Comparison of ENCODE assay signal across 13 cellular contexts in the genomic region with DNA sequence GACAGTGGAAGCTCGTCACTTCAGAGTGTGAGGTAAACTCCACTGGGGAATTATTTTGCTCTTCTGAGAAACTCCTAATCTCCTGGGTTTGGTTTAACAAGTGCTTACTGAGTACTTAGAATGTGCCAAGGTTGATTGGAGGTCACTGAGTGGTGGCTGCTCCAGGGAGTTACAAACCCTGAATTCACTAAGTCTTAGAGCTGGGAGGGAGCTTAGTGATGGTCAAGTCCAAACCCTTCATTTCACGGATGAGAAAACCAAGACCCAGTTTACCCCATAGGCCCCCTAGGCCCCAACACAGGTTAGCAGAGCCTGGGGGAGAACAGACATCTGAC. TPM values are rescaled to one million over a fixed set of nuclear protein-coding genes. Genes with fewer than 3 reads are reported as not detected.
DNase-seq lines count a peak whose midpoint lies in the region; ATAC-seq and TF ChIP-seq lines count a peak whose summit lies in the region.
"Had no signal": no experiment of that assay in that cellular context is flagged by ENCODE, and none has a peak within 500 bp of the region (broad histone marks: within the 10 kb centered on the region; RNA-seq: fewer than 3 reads in every experiment).

No MANE protein-coding gene starts in this region.

- H3K9me3 ChIP-seq in CD4-positive, alpha-beta memory T cell (ENCODE audit: control insufficient read depth in 1 of 2, low read length in 2 of 2), result no peaks in the 10 kb centered on the region
- H3K9me3 ChIP-seq in lower lobe of right lung, result no peaks in the 10 kb centered on the region
- no peaks in the 10 kb centered on the region for H3K9me3 ChIP-seq in adrenal gland (replicated peaks in 1 of 3)
- H3K9me3 ChIP-seq in vagina, result no peaks in the 10 kb centered on the region
- H3K9me3 ChIP-seq: sigmoid colon, thoracic aorta had no signal

- peak overlapping the region; percentile 57 for H3K27ac ChIP-seq in CD4-positive, alpha-beta memory T cell (ENCODE audit: low read depth, low read length)
- peak overlapping the region; percentile 62 for H3K27ac ChIP-seq in lower lobe of right lung
- no peak overlapping the region for H3K27ac ChIP-seq in adrenal gland
- H3K27ac ChIP-seq in vagina, result no peak overlapping the region
- H3K27ac ChIP-seq: foreskin keratinocyte, PC-9, sigmoid colon, thoracic aorta had no signal

- peaks cover 0 to 5% (median 0%) of the 10 kb centered on the region in 8 donors for H3K9me3 Mint-ChIP-seq in CD4-positive, alpha-beta memory T cell
- H3K9me3 Mint-ChIP-seq in T-cell, result no peaks in the 10 kb centered on the region

- CTCF ChIA-PET in CD4-positive, alpha-beta memory T cell (lab: Charles Lee; ENCODE audit: partially characterized antibody), result interaction anchor here (0.7 to 2.8 kb wide), 5 partner anchors 23 to 241 kb away, joined by 3 to 26 read pairs (median 4); no protein-coding TSS in a partner anchor
- CTCF ChIA-PET in T-cell (lab: Charles Lee), result interaction anchor here (0.5 to 1.3 kb wide), 3 partner anchors 41 to 467 kb away, joined by 3 to 8 read pairs (median 6); no protein-coding TSS in a partner anchor

- H3K4me1 ChIP-seq in CD4-positive, alpha-beta memory T cell (ENCODE audit: insufficient read depth, low read length), result peaks cover 26% of the 10 kb centered on the region
- peaks cover 19% of the 10 kb centered on the region for H3K4me1 ChIP-seq in lower lobe of right lung
- H3K4me1 ChIP-seq in adrenal gland (replicated peaks in 1 of 2), result no peaks in the 10 kb centered on the region
- H3K4me1 ChIP-seq in vagina, result no peaks in the 10 kb centered on the region
- H3K4me1 ChIP-seq: foreskin keratinocyte, sigmoid colon had no signal

- H3K36me3 ChIP-seq in CD4-positive, alpha-beta memory T cell (ENCODE audit: insufficient read depth, low read length), result no peaks in the 10 kb centered on the region
- H3K36me3 ChIP-seq in lower lobe of right lung (no peaks in the 10 kb centered on the region), adrenal gland (replicated peaks in 1 of 2) (no peaks in the 10 kb centered on the region), vagina (no peaks in the 10 kb centered on the region)
- H3K36me3 ChIP-seq: sigmoid colon, thoracic aorta had no signal

- POLR2A ChIA-PET in CD4-positive, alpha-beta memory T cell (lab: Charles Lee; ENCODE audit: partially characterized antibody), result interaction anchor here (0.6 to 1.7 kb wide), 7 partner anchors 24 to 463 kb away, joined by 3 to 9 read pairs (median 4); a partner anchor contains a TSS
- POLR2A ChIA-PET in T-cell (lab: Charles Lee), result no interaction called here

- H3K4me3 Mint-ChIP-seq in CD4-positive, alpha-beta memory T cell, result peak overlapping the region; percentile 9 to 88 (median 78)
- H3K4me3 Mint-ChIP-seq in T-cell, result peak overlapping the region in 2 of 3 donors; percentile 13 to 57

- no peaks in the 10 kb centered on the region for H3K27me3 ChIP-seq in CD4-positive, alpha-beta memory T cell (ENCODE audit: insufficient read depth, low read length)
- H3K27me3 ChIP-seq in lower lobe of right lung (ENCODE audit: low read depth) (no peaks in the 10 kb centered on the region), adrenal gland (no peaks in the 10 kb centered on the region), vagina (no peaks in the 10 kb centered on the region)
- H3K27me3 ChIP-seq: sigmoid colon had no signal

- peak overlapping the region; percentile 89 to 99 (median 93) for H3K27ac Mint-ChIP-seq in CD4-positive, alpha-beta memory T cell
- peak overlapping the region; percentile 96 to 97 for H3K27ac Mint-ChIP-seq in T-cell

- intact Hi-C loops in CD4-positive, alpha-beta memory T cell (cut with micrococcal nuclease), result no loop called here
- intact Hi-C loops in lower lobe of right lung (cut with DNase I) (no loop called here), adrenal gland (cut with DNase I) (no loop called here), vagina (cut with DNase I) (no loop called here)

- H3K4me1 Mint-ChIP-seq in CD4-positive, alpha-beta memory T cell, result peaks cover 16 to 38% (median 28%) of the 10 kb centered on the region in 4 donors
- peaks cover 21 to 28% (median 22%) of the 10 kb centered on the region in 3 donors for H3K4me1 Mint-ChIP-seq in T-cell

- WGBS in adrenal gland, 4 donors, result 79 to 89% (median 83%) methylated on average over 2 of the region's 2 CpGs

- TF ChIP-seq POLR2A in adrenal gland (IDR thresholded peaks at IDR 0.05) (no peak), vagina (IDR thresholded peaks at IDR 0.05) (no peak)

- H3K36me3 Mint-ChIP-seq in CD4-positive, alpha-beta memory T cell, result peaks cover 9 to 17% of the 10 kb centered on the region in 2 donors
- H3K36me3 Mint-ChIP-seq in T-cell, result peaks cover 13% of the 10 kb centered on the region

- H3K27me3 Mint-ChIP-seq in CD4-positive, alpha-beta memory T cell, result no peaks in the 10 kb centered on the region
- H3K27me3 Mint-ChIP-seq in T-cell, result no peaks in the 10 kb centered on the region

- ATAC-seq in GM19324 (IDR thresholded peaks at IDR 0.05; ENCODE audit: low FRiP score, unreplicated experiment), result peak; percentile 10
- ATAC-seq in T-cell (replicated peaks in 1 of 4), result no peak
- peak; percentile 41 to 50 for ATAC-seq in lower lobe of right lung
- ATAC-seq: foreskin keratinocyte had no signal

- DNase-seq in CD4-positive, alpha-beta memory T cell, result no peak
- no peak for DNase-seq in T-cell
- DNase-seq in lower lobe of right lung, result no peak
- no peak for DNase-seq in AML-193 (lab: John Stamatoyannopoulos, UW)
- DNase-seq in Kasumi-1 (lab: John Stamatoyannopoulos, UW), result no peak
- no peak for DNase-seq in adrenal gland
- DNase-seq in vagina (ENCODE audit: extremely low spot score in 2 of 2), result no peak
- DNase-seq: foreskin keratinocyte, MV-4-11, PC-9, sigmoid colon had no signal

- TF ChIP-seq CTCF in lower lobe of right lung (IDR thresholded peaks at IDR 0.05), result no peak
- TF ChIP-seq CTCF in adrenal gland (IDR thresholded peaks at IDR 0.05), result no peak
- TF ChIP-seq CTCF in vagina (IDR thresholded peaks at IDR 0.05), result no peak

- peak overlapping the region in 1 of 2 donors; percentile 21 for H3K4me3 ChIP-seq in CD4-positive, alpha-beta memory T cell (ENCODE audit: low read length in 2 of 2)
- H3K4me3 ChIP-seq in lower lobe of right lung (no peak overlapping the region), adrenal gland (no peak overlapping the region), vagina (no peak overlapping the region)
- H3K4me3 ChIP-seq: PC-9, sigmoid colon, thoracic aorta had no signal

RNA-seq across cellular contexts. Expression of a gene that starts 52.0 kb away (rescaled TPM):
- total RNA-seq in CD4-positive, alpha-beta memory T cell, result 10 to 100 TPM; 10.9 to 11.5 TPM
- polyA plus RNA-seq in CD4-positive, alpha-beta memory T cell, result 1 to 10 TPM in 1 of 2 donors, under 1 TPM in 1; 0.25 to 3.4 TPM
- total RNA-seq in T-cell (10 to 100 TPM; 10.1 to 19.3 (median 14.6) TPM), lower lobe of right lung (4.2 TPM), adrenal gland (1 to 10 TPM in 1 of 8 donors, under 1 TPM in 6, not detected in 1; 0.14 to 1.3 (median 0.74) TPM), vagina (4.4 TPM)
- 1 to 10 TPM in 1 of 3 donors, under 1 TPM in 2; 0.51 to 2.7 (median 0.71) TPM for polyA plus RNA-seq in adrenal gland
- total RNA-seq: PC-9 had no signal

Comparison
In these comparisons a context has a peak if more than half of its experiments do, and no peak if none do; other contexts are left out.
1. H3K27ac ChIP-seq: peak in CD4-positive, alpha-beta memory T cell (single experiment) and lower lobe of right lung (single experiment); none in adrenal gland (0 of 5) and vagina (single experiment).
2. ATAC-seq: peak in GM19324 (single experiment) and lower lobe of right lung (2 of 2); none in T-cell (0 of 4).